2 cellular contexts compared by ENCODE assay signal in the genomic region with DNA sequence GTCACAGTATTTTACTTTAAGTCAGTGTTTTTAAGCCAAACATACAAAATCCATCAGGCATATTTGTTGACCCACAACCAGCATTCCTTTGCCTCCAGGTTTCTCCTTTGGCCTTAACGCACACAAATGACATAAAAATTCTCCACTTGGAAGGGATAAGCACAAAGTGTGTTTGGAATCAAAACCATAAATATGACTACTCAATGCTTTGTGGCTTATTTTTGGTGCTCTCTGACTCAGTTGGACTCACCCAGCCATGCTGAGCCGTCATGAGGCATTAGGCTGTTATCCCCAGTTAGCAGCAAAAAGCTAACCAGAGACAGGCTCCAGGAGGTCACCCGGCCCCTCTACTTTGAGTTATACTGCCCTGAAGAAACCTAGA.
TF ChIP-seq lines count a peak whose summit lies in the region.

No MANE protein-coding gene starts in this region.

TF ChIP-seq in SK-N-SH, 30 proteins besides CTCF, POLR2A, EP300 and RAD21 (continued from another document):
- TF ChIP-seq YY1 (IDR thresholded peaks at IDR 0.05; ENCODE audit: low read depth) (no peak), TAF1 (IDR thresholded peaks at IDR 0.05; ENCODE audit: borderline replicate concordance, low read depth, low read length) (no peak), POLR2AphosphoS5 (IDR thresholded peaks at IDR 0.05; ENCODE audit: low read depth, low read length) (no peak), ELF1 (IDR thresholded peaks at IDR 0.05) (no peak), ZBTB33 (IDR thresholded peaks at IDR 0.05; ENCODE audit: borderline replicate concordance, low read depth) (no peak), IRF3 (IDR thresholded peaks at IDR 0.05; ENCODE audit: low read depth, low read length) (no peak), FOXJ3 (CRISPR knock-in tag; IDR thresholded peaks at IDR 0.05) (no peak)
- TF ChIP-seq, protein P1, sequence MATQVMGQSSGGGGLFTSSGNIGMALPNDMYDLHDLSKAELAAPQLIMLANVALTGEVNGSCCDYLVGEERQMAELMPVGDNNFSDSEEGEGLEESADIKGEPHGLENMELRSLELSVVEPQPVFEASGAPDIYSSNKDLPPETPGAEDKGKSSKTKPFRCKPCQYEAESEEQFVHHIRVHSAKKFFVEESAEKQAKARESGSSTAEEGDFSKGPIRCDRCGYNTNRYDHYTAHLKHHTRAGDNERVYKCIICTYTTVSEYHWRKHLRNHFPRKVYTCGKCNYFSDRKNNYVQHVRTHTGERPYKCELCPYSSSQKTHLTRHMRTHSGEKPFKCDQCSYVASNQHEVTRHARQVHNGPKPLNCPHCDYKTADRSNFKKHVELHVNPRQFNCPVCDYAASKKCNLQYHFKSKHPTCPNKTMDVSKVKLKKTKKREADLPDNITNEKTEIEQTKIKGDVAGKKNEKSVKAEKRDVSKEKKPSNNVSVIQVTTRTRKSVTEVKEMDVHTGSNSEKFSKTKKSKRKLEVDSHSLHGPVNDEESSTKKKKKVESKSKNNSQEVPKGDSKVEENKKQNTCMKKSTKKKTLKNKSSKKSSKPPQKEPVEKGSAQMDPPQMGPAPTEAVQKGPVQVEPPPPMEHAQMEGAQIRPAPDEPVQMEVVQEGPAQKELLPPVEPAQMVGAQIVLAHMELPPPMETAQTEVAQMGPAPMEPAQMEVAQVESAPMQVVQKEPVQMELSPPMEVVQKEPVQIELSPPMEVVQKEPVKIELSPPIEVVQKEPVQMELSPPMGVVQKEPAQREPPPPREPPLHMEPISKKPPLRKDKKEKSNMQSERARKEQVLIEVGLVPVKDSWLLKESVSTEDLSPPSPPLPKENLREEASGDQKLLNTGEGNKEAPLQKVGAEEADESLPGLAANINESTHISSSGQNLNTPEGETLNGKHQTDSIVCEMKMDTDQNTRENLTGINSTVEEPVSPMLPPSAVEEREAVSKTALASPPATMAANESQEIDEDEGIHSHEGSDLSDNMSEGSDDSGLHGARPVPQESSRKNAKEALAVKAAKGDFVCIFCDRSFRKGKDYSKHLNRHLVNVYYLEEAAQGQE (IDR thresholded peaks at IDR 0.05; ENCODE audit: low read depth, low read length), result no peak

TF ChIP-seq in SK-N-SH treated with all-trans-retinoic acid at 6 μM for 48 hours, 23 proteins besides CTCF, POLR2A, EP300 and RAD21:
- TF ChIP-seq, protein P2, sequence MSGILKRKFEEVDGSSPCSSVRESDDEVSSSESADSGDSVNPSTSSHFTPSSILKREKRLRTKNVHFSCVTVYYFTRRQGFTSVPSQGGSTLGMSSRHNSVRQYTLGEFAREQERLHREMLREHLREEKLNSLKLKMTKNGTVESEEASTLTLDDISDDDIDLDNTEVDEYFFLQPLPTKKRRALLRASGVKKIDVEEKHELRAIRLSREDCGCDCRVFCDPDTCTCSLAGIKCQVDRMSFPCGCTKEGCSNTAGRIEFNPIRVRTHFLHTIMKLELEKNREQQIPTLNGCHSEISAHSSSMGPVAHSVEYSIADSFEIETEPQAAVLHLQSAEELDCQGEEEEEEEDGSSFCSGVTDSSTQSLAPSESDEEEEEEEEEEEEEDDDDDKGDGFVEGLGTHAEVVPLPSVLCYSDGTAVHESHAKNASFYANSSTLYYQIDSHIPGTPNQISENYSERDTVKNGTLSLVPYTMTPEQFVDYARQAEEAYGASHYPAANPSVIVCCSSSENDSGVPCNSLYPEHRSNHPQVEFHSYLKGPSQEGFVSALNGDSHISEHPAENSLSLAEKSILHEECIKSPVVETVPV (CRISPR knock-in tag; IDR thresholded peaks at IDR 0.05), result no peak
- TF ChIP-seq GLIS3 (CRISPR knock-in tag; IDR thresholded peaks at IDR 0.05), result no peak
- TF ChIP-seq PPARA (CRISPR knock-in tag; IDR thresholded peaks at IDR 0.05; ENCODE audit: borderline replicate concordance), result no peak
- TF ChIP-seq ZNF565 (CRISPR knock-in tag; conservative IDR thresholded peaks at IDR 0.05; ENCODE audit: low read depth), result no peak
- TF ChIP-seq OSR1 (CRISPR knock-in tag; IDR thresholded peaks at IDR 0.05), result no peak
- no peak for TF ChIP-seq ESRRG (CRISPR knock-in tag; IDR thresholded peaks at IDR 0.05)
- TF ChIP-seq TCF4 (CRISPR knock-in tag; IDR thresholded peaks at IDR 0.05; ENCODE audit: borderline replicate concordance), result no peak
- TF ChIP-seq BACH2 (CRISPR knock-in tag; IDR thresholded peaks at IDR 0.05; ENCODE audit: borderline replicate concordance), result no peak
- TF ChIP-seq, protein P3, sequence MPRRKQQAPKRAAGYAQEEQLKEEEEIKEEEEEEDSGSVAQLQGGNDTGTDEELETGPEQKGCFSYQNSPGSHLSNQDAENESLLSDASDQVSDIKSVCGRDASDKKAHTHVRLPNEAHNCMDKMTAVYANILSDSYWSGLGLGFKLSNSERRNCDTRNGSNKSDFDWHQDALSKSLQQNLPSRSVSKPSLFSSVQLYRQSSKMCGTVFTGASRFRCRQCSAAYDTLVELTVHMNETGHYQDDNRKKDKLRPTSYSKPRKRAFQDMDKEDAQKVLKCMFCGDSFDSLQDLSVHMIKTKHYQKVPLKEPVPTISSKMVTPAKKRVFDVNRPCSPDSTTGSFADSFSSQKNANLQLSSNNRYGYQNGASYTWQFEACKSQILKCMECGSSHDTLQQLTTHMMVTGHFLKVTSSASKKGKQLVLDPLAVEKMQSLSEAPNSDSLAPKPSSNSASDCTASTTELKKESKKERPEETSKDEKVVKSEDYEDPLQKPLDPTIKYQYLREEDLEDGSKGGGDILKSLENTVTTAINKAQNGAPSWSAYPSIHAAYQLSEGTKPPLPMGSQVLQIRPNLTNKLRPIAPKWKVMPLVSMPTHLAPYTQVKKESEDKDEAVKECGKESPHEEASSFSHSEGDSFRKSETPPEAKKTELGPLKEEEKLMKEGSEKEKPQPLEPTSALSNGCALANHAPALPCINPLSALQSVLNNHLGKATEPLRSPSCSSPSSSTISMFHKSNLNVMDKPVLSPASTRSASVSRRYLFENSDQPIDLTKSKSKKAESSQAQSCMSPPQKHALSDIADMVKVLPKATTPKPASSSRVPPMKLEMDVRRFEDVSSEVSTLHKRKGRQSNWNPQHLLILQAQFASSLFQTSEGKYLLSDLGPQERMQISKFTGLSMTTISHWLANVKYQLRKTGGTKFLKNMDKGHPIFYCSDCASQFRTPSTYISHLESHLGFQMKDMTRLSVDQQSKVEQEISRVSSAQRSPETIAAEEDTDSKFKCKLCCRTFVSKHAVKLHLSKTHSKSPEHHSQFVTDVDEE (CRISPR knock-in tag; IDR thresholded peaks at IDR 0.05), result no peak
- TF ChIP-seq RARB (CRISPR knock-in tag; IDR thresholded peaks at IDR 0.05), result no peak
- no peak for TF ChIP-seq ZFP30 (CRISPR knock-in tag; IDR thresholded peaks at IDR 0.05)
- no peak for TF ChIP-seq TOX (CRISPR knock-in tag; IDR thresholded peaks at IDR 0.05; ENCODE audit: borderline replicate concordance)
- no peak for TF ChIP-seq ZFP3 (CRISPR knock-in tag; IDR thresholded peaks at IDR 0.05)
- TF ChIP-seq, protein P4, sequence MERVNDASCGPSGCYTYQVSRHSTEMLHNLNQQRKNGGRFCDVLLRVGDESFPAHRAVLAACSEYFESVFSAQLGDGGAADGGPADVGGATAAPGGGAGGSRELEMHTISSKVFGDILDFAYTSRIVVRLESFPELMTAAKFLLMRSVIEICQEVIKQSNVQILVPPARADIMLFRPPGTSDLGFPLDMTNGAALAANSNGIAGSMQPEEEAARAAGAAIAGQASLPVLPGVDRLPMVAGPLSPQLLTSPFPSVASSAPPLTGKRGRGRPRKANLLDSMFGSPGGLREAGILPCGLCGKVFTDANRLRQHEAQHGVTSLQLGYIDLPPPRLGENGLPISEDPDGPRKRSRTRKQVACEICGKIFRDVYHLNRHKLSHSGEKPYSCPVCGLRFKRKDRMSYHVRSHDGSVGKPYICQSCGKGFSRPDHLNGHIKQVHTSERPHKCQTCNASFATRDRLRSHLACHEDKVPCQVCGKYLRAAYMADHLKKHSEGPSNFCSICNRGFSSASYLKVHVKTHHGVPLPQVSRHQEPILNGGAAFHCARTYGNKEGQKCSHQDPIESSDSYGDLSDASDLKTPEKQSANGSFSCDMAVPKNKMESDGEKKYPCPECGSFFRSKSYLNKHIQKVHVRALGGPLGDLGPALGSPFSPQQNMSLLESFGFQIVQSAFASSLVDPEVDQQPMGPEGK (CRISPR knock-in tag; IDR thresholded peaks at IDR 0.05; ENCODE audit: borderline replicate concordance), result no peak
- no peak for TF ChIP-seq ARNTL (CRISPR knock-in tag; IDR thresholded peaks at IDR 0.05; ENCODE audit: borderline replicate concordance, low read depth)
- no peak for TF ChIP-seq ISL1 (CRISPR knock-in tag; IDR thresholded peaks at IDR 0.05)
- TF ChIP-seq CREB5 (CRISPR knock-in tag; IDR thresholded peaks at IDR 0.05; ENCODE audit: low read depth), result no peak
- TF ChIP-seq SNAI2 (CRISPR knock-in tag; IDR thresholded peaks at IDR 0.05), result no peak
- TF ChIP-seq ZNF70 (CRISPR knock-in tag; IDR thresholded peaks at IDR 0.05), result no peak
- no peak for TF ChIP-seq ZNF8 (CRISPR knock-in tag; IDR thresholded peaks at IDR 0.05)
TF ChIP-seq in SK-N-SH treated with all-trans-retinoic acid at 6 μM for 48 hours: peak in this region for 0.
